In the genomic region with DNA sequence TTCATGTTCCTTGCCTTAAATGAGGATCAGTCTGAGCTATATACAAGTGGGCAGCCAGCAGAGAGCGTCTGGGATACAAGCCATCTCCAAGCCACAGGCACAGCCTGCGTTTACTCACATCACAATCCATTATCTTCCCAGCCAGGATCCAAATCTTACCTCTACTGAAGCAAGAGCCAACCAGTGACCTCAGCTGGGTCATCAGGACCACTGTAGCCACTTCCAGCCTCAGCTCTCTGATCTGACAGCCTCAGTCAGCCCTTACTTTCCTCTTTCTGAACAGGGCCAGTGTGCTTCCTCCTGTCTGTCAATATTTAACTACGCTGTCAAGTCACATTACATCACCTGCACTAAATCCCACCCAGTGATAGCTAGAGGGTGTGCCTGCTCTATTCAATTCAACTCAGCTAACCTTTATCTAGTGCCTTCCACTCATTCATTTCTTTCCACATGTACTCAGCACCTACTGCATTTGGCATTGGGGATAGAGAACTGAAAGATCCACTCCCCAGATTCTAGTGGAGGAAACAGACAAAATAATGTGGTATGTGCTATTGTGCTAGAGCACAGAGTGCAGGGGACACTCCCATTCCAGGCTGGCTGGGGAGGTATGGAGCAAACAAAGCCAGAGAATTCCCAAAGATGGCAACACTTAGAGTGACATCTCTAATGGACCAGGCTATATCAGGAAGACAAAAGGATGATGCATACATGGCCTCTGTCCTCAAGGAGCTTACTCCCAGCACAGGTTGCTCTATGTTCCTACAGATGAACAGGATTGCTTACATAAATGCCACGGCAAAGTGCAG, we compare ENCODE assay signal across 9 cellular contexts.
A peak's percentile ranks its signal among the peaks of the same experiment; 100 is the strongest.
DNase-seq lines count a peak whose midpoint lies in the region; ATAC-seq and TF ChIP-seq lines count a peak whose summit lies in the region.
"Had no signal": no experiment of that assay in that cellular context is flagged by ENCODE, and none has a peak within 500 bp of the region (broad histone marks: within the 10 kb centered on the region; RNA-seq: fewer than 3 reads in every experiment).

No MANE protein-coding gene starts in this region.

- peaks cover 49% of the 10 kb centered on the region for H3K4me1 ChIP-seq in A673 (ENCODE audit: insufficient read depth, low read length, poor library complexity, severe bottlenecking)
- H3K4me1 ChIP-seq in osteoblast (ENCODE audit: insufficient read depth, low read length) = peaks cover 6% of the 10 kb centered on the region
- H3K4me1 ChIP-seq: BLaER1 had no signal

- CTCF ChIA-PET in A673 (lab: Charles Lee) = no interaction called here

- intact Hi-C loops in A673 (cut with micrococcal nuclease; ENCODE audit: unreplicated experiment) = loop anchor here (5.0 kb wide), 1 partner anchor 154 kb away; no protein-coding TSS in a partner anchor

- H3K27ac ChIP-seq in A673 (ENCODE audit: low read depth, low read length, poor library complexity, severe bottlenecking) (no peak overlapping the region), osteoblast (ENCODE audit: low read depth, low read length) (no peak overlapping the region)
- H3K27ac ChIP-seq: BLaER1 had no signal

- no peak overlapping the region for H2AFZ ChIP-seq in osteoblast (ENCODE audit: low read length)

- DNase-seq in A673 (ENCODE audit: low spot score) (no peak), choroid plexus epithelial cell (ENCODE audit: low read depth) (peak; percentile 36), renal cortical epithelial cell (ENCODE audit: low read depth) (peak; percentile 92), germinal center (ENCODE audit: low spot score) (no peak), osteoblast (ENCODE audit: insufficient read length, low spot score, missing footprints) (no peak)

- H3K4me1 Mint-ChIP-seq in activated T-helper 17 cell treated with anti-CD3 and anti-CD28 coated beads, Interleukin-2, amount 50 U/mL, for 72 hours = no peaks in the 10 kb centered on the region

- no peak overlapping the region for H3K4me3 Mint-ChIP-seq in activated T-helper 17 cell treated with anti-CD3 and anti-CD28 coated beads, Interleukin-2, amount 50 U/mL, for 72 hours

- H3K27me3 ChIP-seq in A673 (replicated peaks; ENCODE audit: insufficient read depth, low read depth, low read length, poor library complexity) (no peaks in the 10 kb centered on the region), osteoblast (ENCODE audit: insufficient read depth, low read length) (no peaks in the 10 kb centered on the region)
- H3K27me3 ChIP-seq: BLaER1 had no signal

- no peak overlapping the region for H3K4me3 ChIP-seq in A673 (ENCODE audit: low read depth, low read length, poor library complexity, severe bottlenecking)
- no peak overlapping the region for H3K4me3 ChIP-seq in choroid plexus epithelial cell (ENCODE audit: low read depth, low read length)
- no peak overlapping the region for H3K4me3 ChIP-seq in osteoblast (ENCODE audit: insufficient read depth, low read length)
- H3K4me3 ChIP-seq: BLaER1 had no signal

- peaks cover 3% of the 10 kb centered on the region for H3K27me3 Mint-ChIP-seq in activated T-helper 17 cell treated with anti-CD3 and anti-CD28 coated beads, Interleukin-2, amount 50 U/mL, for 72 hours

- H3K9me3 ChIP-seq in A673 (ENCODE audit: low read depth, low read length, poor library complexity, severe bottlenecking) (no peaks in the 10 kb centered on the region), osteoblast (ENCODE audit: low read depth, low read length) (no peaks in the 10 kb centered on the region)
- H3K9me3 ChIP-seq: BLaER1 had no signal

- no TSS peak for BruUV-seq in A673 (replicated peaks; lab: Mats Ljungman, UMichigan)

- H4K20me1 ChIP-seq in osteoblast (ENCODE audit: insufficient read depth, low read length) = no peaks in the 10 kb centered on the region
- H4K20me1 ChIP-seq: BLaER1 had no signal

- POLR2A ChIA-PET in A673 (lab: Charles Lee; ENCODE audit: low non-redundant PET) = no interaction called here

- no peak overlapping the region for H3K27ac Mint-ChIP-seq in activated T-helper 17 cell treated with anti-CD3 and anti-CD28 coated beads, Interleukin-2, amount 50 U/mL, for 72 hours

- no peaks in the 10 kb centered on the region for H3K79me2 ChIP-seq in osteoblast (ENCODE audit: insufficient read depth, low read length)

- no peaks in the 10 kb centered on the region for H3K9me3 Mint-ChIP-seq in activated T-helper 17 cell treated with anti-CD3 and anti-CD28 coated beads, Interleukin-2, amount 50 U/mL, for 72 hours

- ATAC-seq in GM19452 (IDR thresholded peaks at IDR 0.05; ENCODE audit: unreplicated experiment) (peak; percentile 83), HG03469 (IDR thresholded peaks at IDR 0.05; ENCODE audit: unreplicated experiment) (peak; percentile 74)
- no peak for ATAC-seq in activated T-helper 17 cell treated with anti-CD3 and anti-CD28 coated beads, Interleukin-2, amount 50 U/mL, for 72 hours (replicated peaks)

- H3K36me3 ChIP-seq in A673 (ENCODE audit: insufficient read depth, low read length, poor library complexity, severe bottlenecking) (no peaks in the 10 kb centered on the region), osteoblast (ENCODE audit: insufficient read depth, low read length) (no peaks in the 10 kb centered on the region)
- H3K36me3 ChIP-seq: BLaER1 had no signal

- H3K4me2 ChIP-seq in osteoblast (ENCODE audit: insufficient read depth, low read length) = no peak overlapping the region
- H3K4me2 ChIP-seq: BLaER1 had no signal

- no peaks in the 10 kb centered on the region for H3K36me3 Mint-ChIP-seq in activated T-helper 17 cell treated with anti-CD3 and anti-CD28 coated beads, Interleukin-2, amount 50 U/mL, for 72 hours (ENCODE audit: low read depth)

- TF ChIP-seq CTCF in A673 (conservative IDR thresholded peaks at IDR 0.05; ENCODE audit: low read depth, low read length) (0 out of 2 replicates have a peak, but pooled peaks have one; percentile 14), choroid plexus epithelial cell (conservative IDR thresholded peaks at IDR 0.05; ENCODE audit: low read depth, low read length) (peak; percentile 17), osteoblast (IDR thresholded peaks at IDR 0.05; ENCODE audit: extremely low read depth, low read depth, low read length) (no peak)

Comparison
In these comparisons a context has a peak if more than half of its experiments do, and no peak if none do; other contexts are left out.
1. DNase-seq: peak in choroid plexus epithelial cell (single experiment) and renal cortical epithelial cell (single experiment); none in A673 (single experiment), germinal center (single experiment) and osteoblast (single experiment).